8 cellular contexts compared by ENCODE assay signal in the genomic region with DNA sequence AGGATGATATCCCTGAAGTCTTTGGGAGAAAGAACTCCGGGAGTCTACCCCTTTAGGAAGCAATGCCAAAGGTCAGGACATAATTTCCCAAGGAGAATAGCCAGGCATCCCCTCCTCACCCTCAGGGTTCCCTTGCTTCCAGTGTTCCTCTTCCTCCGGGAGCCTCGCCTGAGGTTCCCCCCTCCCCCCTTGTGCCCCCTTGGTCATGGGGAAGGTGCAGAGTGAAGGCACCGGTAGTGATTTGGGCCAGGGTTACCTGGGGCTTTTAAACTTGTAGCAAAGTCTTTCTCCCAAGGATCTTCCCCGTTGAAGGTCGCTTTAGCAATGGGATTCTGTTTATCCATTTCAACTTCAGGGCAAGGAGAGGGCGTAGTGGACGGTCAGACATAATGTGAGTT. TPM values are rescaled to one million over a fixed set of nuclear protein-coding genes. Genes with fewer than 3 reads are reported as not detected.
DNase-seq lines count a peak whose midpoint lies in the region; ATAC-seq and TF ChIP-seq lines count a peak whose summit lies in the region.

No MANE protein-coding gene starts in this region.

- H3K27ac Mint-ChIP-seq in CD4-positive, alpha-beta memory T cell: peak overlapping the region; percentile 71 to 93 (median 89)
- no peak overlapping the region for H3K27ac Mint-ChIP-seq in osteocyte (ENCODE audit: unreplicated experiment)

- H3F3A ChIP-seq in MM.1S (ENCODE audit: insufficient read depth, low read length) (no peaks in the 10 kb centered on the region), SK-N-SH (replicated peaks; ENCODE audit: insufficient read depth) (no peaks in the 10 kb centered on the region)

- H3K36me3 Mint-ChIP-seq in CD4-positive, alpha-beta memory T cell: peaks cover 0 to 3% of the 10 kb centered on the region in 2 donors
- peaks cover 2% of the 10 kb centered on the region for H3K36me3 Mint-ChIP-seq in osteocyte (ENCODE audit: unreplicated experiment)

- ATAC-seq in HG02885 (IDR thresholded peaks at IDR 0.05; ENCODE audit: poor library complexity, unreplicated experiment): no peak

- H3K9me2 ChIP-seq in MM.1S (replicated peaks; ENCODE audit: insufficient read depth, low read length): no peaks in the 10 kb centered on the region
- H3K9me2 ChIP-seq in SK-N-SH: no peaks in the 10 kb centered on the region

- H3K79me2 ChIP-seq in MM.1S (ENCODE audit: low read length): no peaks in the 10 kb centered on the region
- no peaks in the 10 kb centered on the region for H3K79me2 ChIP-seq in SK-N-SH (ENCODE audit: insufficient read depth)

- peak overlapping the region in 1 of 2 donors; percentile 60 for H3K4me3 ChIP-seq in CD4-positive, alpha-beta memory T cell (ENCODE audit: low read length in 2 of 2)
- H3K4me3 ChIP-seq in MM.1S (ENCODE audit: low read length) (peak overlapping the region; percentile 49), esophagus muscularis mucosa (peak overlapping the region; percentile 56 to 66 (median 61)), SK-N-SH (ENCODE audit: low read depth in 2 of 2, low read length in 1 of 2) (no peak overlapping the region)

- TF ChIP-seq CTCF in MM.1S (IDR thresholded peaks at IDR 0.05; ENCODE audit: low read length) (no peak), esophagus muscularis mucosa (IDR thresholded peaks at IDR 0.05) (no peak), osteocyte (IDR thresholded peaks at IDR 0.05) (no peak), SK-N-SH (IDR thresholded peaks at IDR 0.05) (no peak)

- peaks cover 0 to 10% (median 0%) of the 10 kb centered on the region in 8 donors for H3K9me3 Mint-ChIP-seq in CD4-positive, alpha-beta memory T cell
- no peaks in the 10 kb centered on the region for H3K9me3 Mint-ChIP-seq in osteocyte (ENCODE audit: unreplicated experiment)

- POLR2A ChIA-PET in CD4-positive, alpha-beta memory T cell (lab: Charles Lee; ENCODE audit: partially characterized antibody): interaction anchor here (1.1 to 4.9 kb wide), 6 partner anchors 7 to 40 kb away, joined by 3 to 56 read pairs (median 12); no protein-coding TSS in a partner anchor
- POLR2A ChIA-PET in SK-N-SH (lab: Yijun Ruan, JAX): no interaction called here

- CTCF ChIA-PET in CD4-positive, alpha-beta memory T cell (lab: Charles Lee; ENCODE audit: partially characterized antibody): interaction anchor here (1.2 to 1.7 kb wide), 2 partner anchors 38 to 44 kb away, joined by 3 to 5 read pairs; no protein-coding TSS in a partner anchor
- CTCF ChIA-PET in SK-N-SH (lab: Yijun Ruan, JAX): no interaction called here

- H3K36me3 ChIP-seq in CD4-positive, alpha-beta memory T cell (ENCODE audit: insufficient read depth, low read length): no peaks in the 10 kb centered on the region
- no peaks in the 10 kb centered on the region for H3K36me3 ChIP-seq in MM.1S (replicated peaks; ENCODE audit: insufficient read depth, low read length)
- H3K36me3 ChIP-seq in esophagus muscularis mucosa: no peaks in the 10 kb centered on the region
- no peaks in the 10 kb centered on the region for H3K36me3 ChIP-seq in SK-N-SH (replicated peaks in 1 of 2; ENCODE audit: control insufficient read depth in 1 of 2, insufficient read depth in 2 of 2, low read length in 1 of 2)

- H3K27me3 ChIP-seq in CD4-positive, alpha-beta memory T cell (ENCODE audit: insufficient read depth, low read length): peaks cover 12% of the 10 kb centered on the region
- H3K27me3 ChIP-seq in MM.1S (replicated peaks; ENCODE audit: insufficient read depth, low read length): peaks cover 36% of the 10 kb centered on the region
- peaks cover 0 to 52% (median 14%) of the 10 kb centered on the region in 4 donors for H3K27me3 ChIP-seq in esophagus muscularis mucosa
- peaks cover 41% of the 10 kb centered on the region for H3K27me3 ChIP-seq in SK-N-SH (ENCODE audit: insufficient read depth)

- H3K27ac ChIP-seq in CD4-positive, alpha-beta memory T cell (ENCODE audit: low read depth, low read length): no peak overlapping the region
- no peak overlapping the region for H3K27ac ChIP-seq in MM.1S (ENCODE audit: low read length)
- no peak overlapping the region for H3K27ac ChIP-seq in esophagus muscularis mucosa (replicated peaks in 1 of 4)
- H3K27ac ChIP-seq in SK-N-SH (ENCODE audit: low read depth in 2 of 2, low read length in 1 of 2): no peak overlapping the region

- no peaks in the 10 kb centered on the region for H3K9me3 ChIP-seq in CD4-positive, alpha-beta memory T cell (ENCODE audit: control insufficient read depth in 1 of 2, low read length in 2 of 2)
- H3K9me3 ChIP-seq in MM.1S (replicated peaks; ENCODE audit: insufficient read depth, low read length): no peaks in the 10 kb centered on the region
- H3K9me3 ChIP-seq in esophagus muscularis mucosa: peaks cover 0 to 6% (median 0%) of the 10 kb centered on the region in 4 donors
- H3K9me3 ChIP-seq in SK-N-SH: no peaks in the 10 kb centered on the region

- H3K4me3 Mint-ChIP-seq in CD4-positive, alpha-beta memory T cell: peak overlapping the region; percentile 85 to 95 (median 88)
- peak overlapping the region; percentile 70 for H3K4me3 Mint-ChIP-seq in osteocyte (ENCODE audit: unreplicated experiment)

- H4K20me1 ChIP-seq in MM.1S (ENCODE audit: insufficient read depth, low read length) (no peaks in the 10 kb centered on the region), SK-N-SH (ENCODE audit: insufficient read depth) (no peaks in the 10 kb centered on the region)

- H3K27me3 Mint-ChIP-seq in CD4-positive, alpha-beta memory T cell: peaks cover 6 to 20% of the 10 kb centered on the region in 2 donors
- peaks cover 67% of the 10 kb centered on the region for H3K27me3 Mint-ChIP-seq in osteocyte (ENCODE audit: unreplicated experiment)

- TF ChIP-seq RAD21 in SK-N-SH (IDR thresholded peaks at IDR 0.05; ENCODE audit: low read length): no peak

- H3K9ac ChIP-seq in MM.1S (ENCODE audit: low read length) (no peak overlapping the region), SK-N-SH (no peak overlapping the region)

- DNase-seq in CD4-positive, alpha-beta memory T cell: no peak
- DNase-seq in MM.1S (no peak), esophagus muscularis mucosa (ENCODE audit: extremely low spot score) (no peak), osteocyte (ENCODE audit: extremely low spot score, unreplicated experiment) (no peak), SK-N-SH (no peak), NCI-H1930 (lab: John Stamatoyannopoulos, UW) (no peak), AG08395 (ENCODE audit: low spot score) (no peak)

- peaks cover 7 to 31% (median 16%) of the 10 kb centered on the region in 4 donors for H3K4me1 Mint-ChIP-seq in CD4-positive, alpha-beta memory T cell
- peaks cover 16% of the 10 kb centered on the region for H3K4me1 Mint-ChIP-seq in osteocyte (ENCODE audit: unreplicated experiment)

- intact Hi-C loops in CD4-positive, alpha-beta memory T cell (cut with micrococcal nuclease): loop anchor here (10.0 kb wide), 1 partner anchor 562 kb away; a partner anchor contains a TSS
- intact Hi-C loops in esophagus muscularis mucosa (cut with DNase I): no loop called here

- H2AFZ ChIP-seq in MM.1S (ENCODE audit: low read length) (no peak overlapping the region), SK-N-SH (ENCODE audit: low read depth) (no peak overlapping the region)

- TF ChIP-seq EP300 in esophagus muscularis mucosa (IDR thresholded peaks at IDR 0.05) (no peak), SK-N-SH (IDR thresholded peaks at IDR 0.05; ENCODE audit: borderline replicate concordance in 1 of 2, low read depth in 1 of 2, low read length in 1 of 2) (no peak)

- peak overlapping the region; percentile 80 for H3K4me2 ChIP-seq in MM.1S (ENCODE audit: low read depth, low read length)
- H3K4me2 ChIP-seq in SK-N-SH: no peak overlapping the region

- TF ChIP-seq POLR2A in esophagus muscularis mucosa (IDR thresholded peaks at IDR 0.05; ENCODE audit: low read depth): no peak

- 39% methylated on average over 7 of the region's 8 CpGs for WGBS in esophagus muscularis mucosa
- 15% methylated on average over 8 of the region's 8 CpGs for WGBS in SK-N-SH (ENCODE audit: low lambda C conversion rate)

- peaks cover 20% of the 10 kb centered on the region for H3K4me1 ChIP-seq in CD4-positive, alpha-beta memory T cell (ENCODE audit: insufficient read depth, low read length)
- H3K4me1 ChIP-seq in MM.1S (ENCODE audit: low read length): no peaks in the 10 kb centered on the region
- H3K4me1 ChIP-seq in esophagus muscularis mucosa: peaks cover 18 to 33% (median 24%) of the 10 kb centered on the region in 4 donors
- H3K4me1 ChIP-seq in SK-N-SH (ENCODE audit: control insufficient read depth in 1 of 2, insufficient read depth in 2 of 2, low read depth in 1 of 2, low read length in 1 of 2): peaks cover 0 to 14% of the 10 kb centered on the region in 2 experiments; a peak in 1 of 4 replicates

TF ChIP-seq in SK-N-SH, 30 proteins besides CTCF, POLR2A, EP300 and RAD21 (continues in another document):
- TF ChIP-seq JUND (IDR thresholded peaks at IDR 0.05) (no peak), FOXM1 (IDR thresholded peaks at IDR 0.05; ENCODE audit: low read depth) (no peak), SMC3 (IDR thresholded peaks at IDR 0.05; ENCODE audit: low read depth, low read length) (no peak), YY1 (IDR thresholded peaks at IDR 0.05; ENCODE audit: low read depth) (no peak), ELF1 (IDR thresholded peaks at IDR 0.05) (no peak), MEF2A (IDR thresholded peaks at IDR 0.05; ENCODE audit: borderline replicate concordance, low read depth) (no peak), NFIC (IDR thresholded peaks at IDR 0.05; ENCODE audit: borderline replicate concordance) (no peak), TAF1 (IDR thresholded peaks at IDR 0.05; ENCODE audit: borderline replicate concordance, low read depth, low read length) (no peak), FOXJ3 (CRISPR knock-in tag; IDR thresholded peaks at IDR 0.05) (no peak), GABPA (IDR thresholded peaks at IDR 0.05; ENCODE audit: low read depth) (no peak), NRF1 (IDR thresholded peaks at IDR 0.05; ENCODE audit: low read depth, low read length) (no peak), RCOR1 (IDR thresholded peaks at IDR 0.05; ENCODE audit: low read length) (no peak), SIN3A (IDR thresholded peaks at IDR 0.05; ENCODE audit: borderline replicate concordance, low read depth, low read length) (no peak)
- TF ChIP-seq, protein P1, sequence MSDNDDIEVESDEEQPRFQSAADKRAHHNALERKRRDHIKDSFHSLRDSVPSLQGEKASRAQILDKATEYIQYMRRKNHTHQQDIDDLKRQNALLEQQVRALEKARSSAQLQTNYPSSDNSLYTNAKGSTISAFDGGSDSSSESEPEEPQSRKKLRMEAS (IDR thresholded peaks at IDR 0.05; ENCODE audit: low read depth): no peak

RNA-seq across cellular contexts. Expression of a gene that starts 1.2 kb away (rescaled TPM):
- 1 to 10 TPM; 3.7 to 4.3 TPM for total RNA-seq in CD4-positive, alpha-beta memory T cell
- polyA plus RNA-seq in CD4-positive, alpha-beta memory T cell: 1 to 10 TPM; 2.5 to 7.7 TPM
- total RNA-seq in esophagus muscularis mucosa (1 to 10 TPM; 1.8 to 7.1 (median 4.0) TPM), osteocyte (0.21 and 0.31 TPM in 2 replicates)
- polyA plus RNA-seq in SK-N-SH (2012; rRNA removed): not detected in 2 replicates
- polyA plus RNA-seq in SK-N-SH (2012; cell fraction: cytosol; rRNA removed): not detected in 2 replicates
- not detected in 2 replicates for polyA plus RNA-seq in SK-N-SH (2012; cell fraction: nucleus; rRNA removed)

Comparison
In these comparisons a context has a peak if more than half of its experiments do, and no peak if none do; other contexts are left out.
1. H3K4me3 ChIP-seq: peak in MM.1S (single experiment) and esophagus muscularis mucosa (4 of 4); none in SK-N-SH (0 of 2).